In genomic region chr5:98108497-98108896, GRCh38 we compare ENCODE assay signal across 15 cellular contexts.
DNase-seq lines count a peak whose midpoint lies in the region; ATAC-seq, FAIRE-seq and TF ChIP-seq lines count a peak whose summit lies in the region.
"Had no signal": no experiment of that assay in that cellular context is flagged by ENCODE, and none has a peak within 500 bp of the region (broad histone marks: within the 10 kb centered on the region; RNA-seq: fewer than 3 reads in every experiment).

No MANE protein-coding gene starts in this region.

- TF ChIP-seq CTCF in bronchial epithelial cell (IDR thresholded peaks at IDR 0.05; ENCODE audit: insufficient read depth, low read length, severe bottlenecking) = no peak

- H2BK15ac ChIP-seq in mesenchymal stem cell (ENCODE audit: low read depth, poor library complexity, severe bottlenecking) = no peak overlapping the region

- H3K14ac ChIP-seq in mesenchymal stem cell (ENCODE audit: low read length in 2 of 2) = no peak overlapping the region

- H3K4ac ChIP-seq in mesenchymal stem cell (ENCODE audit: low read depth in 1 of 2, low read length in 2 of 2) = no peak overlapping the region

- no peak overlapping the region for H4K8ac ChIP-seq in mesenchymal stem cell (ENCODE audit: low read length)

- no peak overlapping the region for H2AK5ac ChIP-seq in mesenchymal stem cell (ENCODE audit: low read length, severe bottlenecking)

- H3K18ac ChIP-seq in mesenchymal stem cell (ENCODE audit: low read depth in 1 of 2, low read length in 2 of 2) = peak overlapping the region in 1 of 2 experiments; percentile 21

- no peak overlapping the region for H4K91ac ChIP-seq in mesenchymal stem cell (ENCODE audit: low read length)

- no peak overlapping the region for H2BK120ac ChIP-seq in mesenchymal stem cell (ENCODE audit: low read depth, low read length)

- no peak overlapping the region for H3K4me3 ChIP-seq in BLaER1
- H3K4me3 ChIP-seq in bronchial epithelial cell (ENCODE audit: low read depth, low read length) = no peak overlapping the region
- H3K4me3 ChIP-seq in mesenchymal stem cell (ENCODE audit: insufficient read depth in 1 of 2, low read depth in 1 of 2, low read length in 2 of 2) = no peak overlapping the region

- no peak overlapping the region for H2AFZ ChIP-seq in mesenchymal stem cell (ENCODE audit: low read depth, low read length)

- H3K9ac ChIP-seq in BLaER1 (no peak overlapping the region), mesenchymal stem cell (ENCODE audit: low read length) (peak overlapping the region; percentile 66)

- no peak for FAIRE-seq in bronchial epithelial cell (lab: Jason Lieb, UNC)

- H3K27ac ChIP-seq in BLaER1 (peak overlapping the region; percentile 32; the same call in 1 of the 2 replicates), mesenchymal stem cell (ENCODE audit: low read length, poor library complexity, severe bottlenecking) (peak overlapping the region; percentile 34)

- H3K9me3 ChIP-seq in BLaER1 = peaks cover 10% of the 10 kb centered on the region
- H3K9me3 ChIP-seq in mesenchymal stem cell (ENCODE audit: control insufficient read depth, low read length) = no peaks in the 10 kb centered on the region

- no peak overlapping the region for H2BK5ac ChIP-seq in mesenchymal stem cell (ENCODE audit: low read depth, low read length, poor library complexity, severe bottlenecking)

- no peaks in the 10 kb centered on the region for H3K36me3 ChIP-seq in BLaER1
- no peaks in the 10 kb centered on the region for H3K36me3 ChIP-seq in bronchial epithelial cell (ENCODE audit: control insufficient read depth, insufficient read depth, low read length)
- no peaks in the 10 kb centered on the region for H3K36me3 ChIP-seq in mesenchymal stem cell (ENCODE audit: control insufficient read depth in 1 of 2, insufficient read depth in 2 of 2, low read depth in 1 of 2, low read length in 2 of 2)

- no peak overlapping the region for H3K23ac ChIP-seq in mesenchymal stem cell (ENCODE audit: low read length in 2 of 2)

- ATAC-seq in HG03095 (IDR thresholded peaks at IDR 0.05; ENCODE audit: unreplicated experiment) (no peak), GM21717 (IDR thresholded peaks at IDR 0.05; ENCODE audit: unreplicated experiment) (no peak)

- no peaks in the 10 kb centered on the region for H4K20me1 ChIP-seq in BLaER1

- peak; percentile 63 for DNase-seq in MV-4-11 (lab: John Stamatoyannopoulos, UW)
- peak; percentile 90 for DNase-seq in bronchial epithelial cell (ENCODE audit: low read depth)
- peak; percentile 82 for DNase-seq in mesenchymal stem cell
- DNase-seq in iPS-NIHi7 (ENCODE audit: extremely low spot score) = no peak
- DNase-seq in KG1 (lab: John Stamatoyannopoulos, UW) = no peak
- DNase-seq: activated CD8-positive, alpha-beta memory T cell treated with anti-CD3 and anti-CD28 coated beads, Interleukin-2, amount 50 U/mL, for 48 hours; CD4-positive, alpha-beta T cell; effector memory CD4-positive, alpha-beta T cell; NCI-H1092; SHP77 treated with DMSO at 0.1 percent for 48 hours; stimulated activated CD4-positive, alpha-beta T cell treated with anti-CD3 and anti-CD28 coated beads, Interleukin-4, amount 100 ng/mL, for 4 hours; stimulated activated naive CD4-positive, alpha-beta T cell treated with Interleukin-2 at 50 U/mL for 16 hours had no signal

- H3K4me1 ChIP-seq in BLaER1 = peaks cover 67% of the 10 kb centered on the region
- peaks cover 3% of the 10 kb centered on the region for H3K4me1 ChIP-seq in mesenchymal stem cell (ENCODE audit: control insufficient read depth, insufficient read depth, low read depth, low read length)

- H3K4me2 ChIP-seq in BLaER1 = peak overlapping the region; percentile 79
- H3K4me2 ChIP-seq in mesenchymal stem cell (ENCODE audit: low read length, poor library complexity, severe bottlenecking) = no peak overlapping the region

- H3K79me1 ChIP-seq in mesenchymal stem cell (replicated peaks; ENCODE audit: low read length, poor library complexity, severe bottlenecking) = no peaks in the 10 kb centered on the region

- H2BK12ac ChIP-seq in mesenchymal stem cell (ENCODE audit: low read length in 2 of 2) = no peak overlapping the region

- H3K27me3 ChIP-seq in BLaER1 (no peaks in the 10 kb centered on the region), bronchial epithelial cell (ENCODE audit: control insufficient read depth, insufficient read depth, low read length) (no peaks in the 10 kb centered on the region), mesenchymal stem cell (ENCODE audit: control insufficient read depth in 1 of 2, insufficient read depth in 1 of 2, low read length in 2 of 2) (no peaks in the 10 kb centered on the region)

- no CpG with 5 or more reads among the region's 1 CpG for WGBS in mesenchymal stem cell

Comparison
In these comparisons a context has a peak if more than half of its experiments do, and no peak if none do; other contexts are left out.
1. DNase-seq: peak in MV-4-11 (single experiment), bronchial epithelial cell (single experiment) and mesenchymal stem cell (single experiment); none in iPS-NIHi7 (single experiment) and KG1 (single experiment).